ENCODE assay signal across 18 cellular contexts in genomic region chr16:2170080-2170479, GRCh38. TPM values are rescaled to one million over a fixed set of nuclear protein-coding genes. Genes with fewer than 3 reads are reported as not detected.
DNase-seq lines count a peak whose midpoint lies in the region; ATAC-seq and TF ChIP-seq lines count a peak whose summit lies in the region.
"Had no signal": no experiment of that assay in that cellular context is flagged by ENCODE, and none has a peak within 500 bp of the region (broad histone marks: within the 10 kb centered on the region; RNA-seq: fewer than 3 reads in every experiment).

No MANE protein-coding gene starts in this region.

- WGBS in body of pancreas, 2 donors: 90 to 95% methylated on average over 18 of the region's 18 CpGs
- 95% methylated on average over 4 of the region's 18 CpGs; no CpG with 5 or more reads in 1 of the 2 donors for WGBS in esophagus squamous epithelium, 2 donors
- WGBS in psoas muscle, 3 donors: 60 to 67% (median 66%) methylated on average over 12 to 18 of the region's 18 CpGs

- DNase-seq in body of pancreas (no peak), esophagus squamous epithelium (lab: John Stamatoyannopoulos, UW) (no peak), psoas muscle (no peak), upper lobe of right lung (no peak), NCI-H2227 (lab: John Stamatoyannopoulos, UW; ENCODE audit: unreplicated experiment) (no peak), NCI-H2227 treated with DMSO at 0.1 percent for 48 hours (lab: John Stamatoyannopoulos, UW) (no peak), DMS153 treated with DMSO at 0.1 percent for 48 hours (lab: John Stamatoyannopoulos, UW; ENCODE audit: unreplicated experiment) (no peak)
- DNase-seq: activated CD8-positive, alpha-beta T cell treated with anti-CD3 and anti-CD28 coated beads for 36 hours; activated T-cell treated with anti-CD3 and anti-CD28 coated beads, Interleukin-2, amount 50 U/mL, for 4 hours; HCEC 1CT; NCI-H2081; NCI-H510A; SHP77; stimulated activated CD4-positive, alpha-beta T cell treated with anti-CD3 and anti-CD28 coated beads, Interleukin-15, amount 100 ng/mL, for 24 hours; T-helper 1 cell had no signal

- H3K36me3 ChIP-seq in body of pancreas (replicated peaks in 1 of 2; ENCODE audit: insufficient read depth in 1 of 2, low read depth in 2 of 2) (peaks cover 7 to 19% of the 10 kb centered on the region in 2 donors), esophagus squamous epithelium (peaks cover 40 to 97% (median 40%) of the 10 kb centered on the region in 3 donors), psoas muscle (ENCODE audit: insufficient read depth in 1 of 2, low read depth in 1 of 2) (peaks cover 3 to 75% of the 10 kb centered on the region in 2 donors), upper lobe of right lung (peaks cover 59% of the 10 kb centered on the region)

- intact Hi-C loops in body of pancreas (cut with DNase I): no loop called here
- intact Hi-C loops in esophagus squamous epithelium (cut with DNase I): no loop called here
- intact Hi-C loops in psoas muscle (cut with DNase I): no loop called here
- intact Hi-C loops in upper lobe of right lung (cut with DNase I): no loop called here

- H3K27me3 ChIP-seq in body of pancreas: no peaks in the 10 kb centered on the region
- no peaks in the 10 kb centered on the region for H3K27me3 ChIP-seq in esophagus squamous epithelium
- no peaks in the 10 kb centered on the region for H3K27me3 ChIP-seq in psoas muscle (ENCODE audit: insufficient read depth in 3 of 3, low read length in 2 of 3)
- no peaks in the 10 kb centered on the region for H3K27me3 ChIP-seq in upper lobe of right lung

- TF ChIP-seq POLR2A in body of pancreas (IDR thresholded peaks at IDR 0.05) (peak in 1 of 3 donors; percentile 35), esophagus squamous epithelium (IDR thresholded peaks at IDR 0.05) (peak in 2 of 4 donors; percentile 14 to 34)

- H3K9me3 ChIP-seq in body of pancreas: no peaks in the 10 kb centered on the region
- H3K9me3 ChIP-seq in esophagus squamous epithelium: no peaks in the 10 kb centered on the region
- no peaks in the 10 kb centered on the region for H3K9me3 ChIP-seq in psoas muscle
- H3K9me3 ChIP-seq in upper lobe of right lung: no peaks in the 10 kb centered on the region

- H3K4me3 ChIP-seq in body of pancreas (no peak overlapping the region), esophagus squamous epithelium (peak overlapping the region; percentile 12 to 57 (median 34)), psoas muscle (peak overlapping the region; percentile 43), upper lobe of right lung (peak overlapping the region; percentile 47)

- H3K4me1 ChIP-seq in body of pancreas (no peaks in the 10 kb centered on the region), esophagus squamous epithelium (peaks cover 0 to 34% (median 0%) of the 10 kb centered on the region in 3 donors), psoas muscle (no peaks in the 10 kb centered on the region), upper lobe of right lung (no peaks in the 10 kb centered on the region)

- H3K27ac ChIP-seq in body of pancreas (peak overlapping the region in 2 of 4 donors; percentile 30 to 39), esophagus squamous epithelium (peak overlapping the region; percentile 44 to 72 (median 69)), psoas muscle (peak overlapping the region; percentile 53), upper lobe of right lung (peak overlapping the region; percentile 68)
- H3K27ac ChIP-seq: VCaP had no signal

- ATAC-seq in body of pancreas (peak; percentile 28), psoas muscle (peak in 2 of 4 donors; percentile 24), upper lobe of right lung (peak; percentile 46)
- ATAC-seq: activated CD8-positive, alpha-beta T cell treated with anti-CD3 and anti-CD28 coated beads for 36 hours; activated naive CD4-positive, alpha-beta T cell treated with anti-CD3 and anti-CD28 coated beads, Interleukin-2, amount 50 U/mL, for 72 hours; activated T-cell treated with anti-CD3 and anti-CD28 coated beads, Interleukin-2, amount 50 U/mL, for 4 hours; stimulated activated effector memory CD8-positive, alpha-beta T cell treated with anti-CD3 and anti-CD28 coated beads, Interleukin-12 subunit alpha, Interleukin-12 subunit beta, amount 100 ng/mL, for 72 hours had no signal

- TF ChIP-seq CTCF in body of pancreas (IDR thresholded peaks at IDR 0.05): no peak
- no peak for TF ChIP-seq CTCF in esophagus squamous epithelium (IDR thresholded peaks at IDR 0.05)
- TF ChIP-seq CTCF in psoas muscle (IDR thresholded peaks at IDR 0.05): no peak
- no peak for TF ChIP-seq CTCF in upper lobe of right lung (IDR thresholded peaks at IDR 0.05)

RNA-seq across cellular contexts. Expression of gene TRAF7, which starts 14.5 kb away (rescaled TPM):
- total RNA-seq in body of pancreas (10 to 100 TPM; 22.7 to 29.3 TPM), esophagus squamous epithelium (10 to 100 TPM; 46.9 to 79.6 (median 73.2) TPM), psoas muscle (10 to 100 TPM; 15.6 to 47.5 (median 38.9) TPM), upper lobe of right lung (64.3 TPM)
- polyA plus RNA-seq in psoas muscle: 10 to 100 TPM; 20.8 to 39.1 (median 27.3) TPM

RNA-seq across cellular contexts. Expression of gene RAB26, which starts 21.7 kb away (rescaled TPM):
- 10 to 100 TPM; 25.4 to 28.8 TPM for total RNA-seq in body of pancreas
- 1 to 10 TPM in 2 of 4 donors, under 1 TPM in 2; 0.26 to 4.2 (median 0.99) TPM for total RNA-seq in esophagus squamous epithelium
- total RNA-seq in psoas muscle: 1 to 10 TPM in 1 of 4 donors, under 1 TPM in 3; 0.32 to 1.7 (median 0.83) TPM
- under 1 TPM; 0.17 to 0.31 (median 0.21) TPM for polyA plus RNA-seq in psoas muscle
- total RNA-seq in upper lobe of right lung: 0.67 TPM
- total RNA-seq: activated T-cell treated with anti-CD3 and anti-CD28 coated beads, Interleukin-2, amount 50 U/mL, for 4 hours had no signal

RNA-seq across cellular contexts. Expression of gene CASKIN1, which starts 26.3 kb away (rescaled TPM):
- total RNA-seq in body of pancreas (under 1 TPM; 0.66 to 0.78 TPM), esophagus squamous epithelium (under 1 TPM in 2 of 4 donors, not detected in 2; 0.04 to 0.38 TPM), psoas muscle (1 to 10 TPM in 1 of 4 donors, under 1 TPM in 3; 0.63 to 1.0 (median 0.76) TPM), upper lobe of right lung (0.06 TPM)
- under 1 TPM; 0.32 to 0.45 (median 0.43) TPM for polyA plus RNA-seq in psoas muscle

RNA-seq across cellular contexts. Expression of gene PKD1, which starts 34.4 kb away (rescaled TPM):
- total RNA-seq in body of pancreas (100 to 1,000 TPM in 1 of 2 donors, 10 to 100 TPM in 1; 78.9 to 237 TPM), esophagus squamous epithelium (100 to 1,000 TPM in 1 of 4 donors, 10 to 100 TPM in 3; 34.1 to 123 (median 64.1) TPM), psoas muscle (100 to 1,000 TPM in 1 of 4 donors, 10 to 100 TPM in 3; 59.1 to 123 (median 86.0) TPM), upper lobe of right lung (84.8 TPM)
- polyA plus RNA-seq in psoas muscle: 10 to 100 TPM; 33.9 to 93.3 (median 58.4) TPM

RNA-seq across cellular contexts. Expression of gene MLST8, which starts 35.2 kb away (rescaled TPM):
- total RNA-seq in body of pancreas (10 to 100 TPM; 32.4 to 59.0 TPM), esophagus squamous epithelium (10 to 100 TPM; 33.1 to 48.8 (median 42.8) TPM), psoas muscle (10 to 100 TPM; 18.8 to 35.0 (median 28.7) TPM), upper lobe of right lung (29.9 TPM)
- 10 to 100 TPM; 58.1 to 60.5 (median 59.7) TPM for polyA plus RNA-seq in psoas muscle

Comparison
In these comparisons a context has a peak if more than half of its experiments do, and no peak if none do; other contexts are left out.
1. H3K4me3 ChIP-seq: peak in esophagus squamous epithelium (4 of 4), psoas muscle (single experiment) and upper lobe of right lung (single experiment); none in body of pancreas (0 of 2).
2. RNA of gene RAB26, which starts 21.7 kb away (total RNA-seq): 25.4 to 28.8 TPM in body of pancreas; 0.26 to 4.2 TPM in esophagus squamous epithelium, 0.32 to 1.7 TPM in psoas muscle and 0.67 TPM in upper lobe of right lung (single experiment); every median in the first group is over 4 times any median in the second.